11 cellular contexts compared by ENCODE assay signal in the genomic region with DNA sequence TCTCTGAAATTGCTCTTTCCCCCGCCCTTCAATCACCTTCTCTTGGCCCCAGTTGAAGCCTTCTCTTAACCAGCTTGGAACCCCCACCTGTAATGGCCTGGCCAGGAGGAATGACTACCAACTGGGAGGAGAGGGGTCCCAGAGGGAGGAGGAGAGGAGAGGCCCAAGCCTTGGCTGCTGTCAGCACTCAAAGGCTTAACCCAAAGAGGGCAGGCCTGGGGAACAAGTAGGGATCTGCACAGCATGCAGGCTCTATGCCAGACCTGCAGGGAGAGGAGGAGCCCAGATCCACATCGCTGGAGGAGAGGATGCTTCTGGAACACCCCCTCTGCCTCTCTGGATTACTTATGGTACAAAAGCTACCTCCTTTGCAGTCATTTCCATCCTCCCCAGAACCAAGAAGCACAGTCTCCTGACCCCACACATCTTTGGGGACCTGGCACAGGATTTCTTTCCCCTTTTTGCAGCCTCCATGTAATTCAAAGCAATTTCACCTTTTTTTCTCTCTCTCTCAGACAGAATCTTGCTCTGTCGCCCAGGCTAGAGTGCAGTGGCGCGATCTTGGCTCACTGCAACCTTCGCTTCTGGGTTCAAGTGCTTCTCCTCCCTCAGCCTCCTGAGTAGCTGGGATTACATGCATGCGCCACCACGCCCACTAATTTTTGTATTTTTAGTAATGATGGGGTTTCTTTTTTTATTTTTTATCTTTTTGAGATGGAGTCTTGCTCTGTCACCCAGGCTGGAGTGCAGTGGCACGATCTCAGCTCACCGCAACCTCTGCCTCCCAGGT. TPM values are rescaled to one million over a fixed set of nuclear protein-coding genes. Genes with fewer than 3 reads are reported as not detected.
A peak's percentile ranks its signal among the peaks of the same experiment; 100 is the strongest.
DNase-seq lines count a peak whose midpoint lies in the region; ATAC-seq, FAIRE-seq and TF ChIP-seq lines count a peak whose summit lies in the region.
"Had no signal": no experiment of that assay in that cellular context is flagged by ENCODE, and none has a peak within 500 bp of the region (broad histone marks: within the 10 kb centered on the region; RNA-seq: fewer than 3 reads in every experiment).

No MANE protein-coding gene starts in this region.

- peak overlapping the region; percentile 41; the same call in 1 of the 2 replicates for H3K4me2 ChIP-seq in PC-9
- no peak overlapping the region for H3K4me2 ChIP-seq in trophoblast cell (ENCODE audit: low read length)

- H3K4me3 Mint-ChIP-seq in CD4-positive, alpha-beta T cell: peak overlapping the region; percentile 77

- H3K4me1 ChIP-seq in PC-9 (replicated peaks; ENCODE audit: insufficient read depth): peaks cover 70% of the 10 kb centered on the region
- peaks cover 35 to 41% of the 10 kb centered on the region in 2 experiments for H3K4me1 ChIP-seq in trophoblast cell (ENCODE audit: control insufficient read depth in 1 of 2, insufficient read depth in 2 of 2, low read length in 2 of 2)

- H3K4ac ChIP-seq in trophoblast cell (ENCODE audit: low read depth, low read length): no peak overlapping the region

- H3K36me3 ChIP-seq in PC-9 (ENCODE audit: low read depth) (peaks cover 10% of the 10 kb centered on the region; the same call in 1 of the 2 replicates), trophoblast cell (ENCODE audit: control insufficient read depth in 1 of 2, insufficient read depth in 2 of 2, low read length in 2 of 2) (peaks cover 0 to 4% of the 10 kb centered on the region in 2 experiments)
- H3K36me3 ChIP-seq: left lung had no signal

- no peaks in the 10 kb centered on the region for H4K20me1 ChIP-seq in PC-9 (ENCODE audit: insufficient read depth)

- TF ChIP-seq POLR2A in H54 (IDR thresholded peaks at IDR 0.05; ENCODE audit: low read depth, low read length): no peak

- intact Hi-C loops in CD4-positive, alpha-beta T cell (cut with DNase I, micrococcal nuclease): no loop called here
- intact Hi-C loops in PC-9 (cut with micrococcal nuclease; ENCODE audit: unreplicated experiment): no loop called here

- H3K27me3 ChIP-seq in CD4-positive, alpha-beta T cell (ENCODE audit: control insufficient read depth, insufficient read depth, low read length): no peaks in the 10 kb centered on the region
- H3K27me3 ChIP-seq in PC-9 (ENCODE audit: insufficient read depth, low read depth): no peaks in the 10 kb centered on the region
- H3K27me3 ChIP-seq in trophoblast cell (ENCODE audit: insufficient read depth, low read length): no peaks in the 10 kb centered on the region
- H3K27me3 ChIP-seq: left lung had no signal

- H3K27me3 Mint-ChIP-seq in CD4-positive, alpha-beta T cell: no peaks in the 10 kb centered on the region

- no TSS peak for BruUV-seq in PC-9 (replicated peaks; lab: Mats Ljungman, UMichigan)

- no peak overlapping the region for H2BK120ac ChIP-seq in trophoblast cell (ENCODE audit: insufficient read depth, low read length, poor library complexity)

- H3K9me3 ChIP-seq in CD4-positive, alpha-beta T cell (ENCODE audit: control insufficient read depth, low read length): no peaks in the 10 kb centered on the region
- H3K9me3 ChIP-seq in PC-9 (ENCODE audit: insufficient read depth, low read depth) (no peaks in the 10 kb centered on the region), trophoblast cell (ENCODE audit: insufficient read depth, low read depth, low read length) (no peaks in the 10 kb centered on the region)
- H3K9me3 ChIP-seq: left lung had no signal

- H2AFZ ChIP-seq in PC-9 (no peak overlapping the region), trophoblast cell (ENCODE audit: insufficient read depth, low read length, poor library complexity) (no peak overlapping the region)

- peaks cover 80% of the 10 kb centered on the region for H3K4me1 Mint-ChIP-seq in CD4-positive, alpha-beta T cell (ENCODE audit: low read depth)

- H3K79me2 ChIP-seq in PC-9 (ENCODE audit: low read depth): peaks cover 45% of the 10 kb centered on the region
- H3K79me2 ChIP-seq in trophoblast cell (ENCODE audit: control insufficient read depth, insufficient read depth, low read length, poor library complexity): peaks cover 4% of the 10 kb centered on the region

- WGBS in trophoblast cell (ENCODE audit: extremely low coverage, insufficient coverage, insufficient read length): no CpG with 5 or more reads among the region's 10 CpGs

- no peaks in the 10 kb centered on the region for H3K9me2 ChIP-seq in PC-9 (ENCODE audit: insufficient read depth)

- POLR2A ChIA-PET in CD4-positive, alpha-beta T cell (lab: Charles Lee): no interaction called here
- POLR2A ChIA-PET in PC-9 (lab: Charles Lee; ENCODE audit: unreplicated experiment): interaction anchor here (0.6 kb wide), 1 partner anchor 44 kb away, joined by 4 read pairs; no protein-coding TSS in a partner anchor

- H3K4me3 ChIP-seq in PC-9: no peak overlapping the region
- no peak overlapping the region for H3K4me3 ChIP-seq in trophoblast cell (ENCODE audit: low read depth, low read length)
- H3K4me3 ChIP-seq: left lung had no signal

- no peaks in the 10 kb centered on the region for H3K36me3 Mint-ChIP-seq in CD4-positive, alpha-beta T cell (ENCODE audit: low read depth)

- no peak overlapping the region for H2BK5ac ChIP-seq in trophoblast cell (ENCODE audit: low read depth, low read length, poor library complexity)

- CTCF ChIA-PET in CD4-positive, alpha-beta T cell (lab: Charles Lee): interaction anchor here (1.3 kb wide), 2 partner anchors 12 to 28 kb away, joined by 3 to 4 read pairs; no protein-coding TSS in a partner anchor
- CTCF ChIA-PET in PC-9 (lab: Charles Lee): interaction anchor here (0.6 to 0.7 kb wide), 2 partner anchors 90 to 397 kb away, joined by 3 read pairs; no protein-coding TSS in a partner anchor

- H3K27ac Mint-ChIP-seq in CD4-positive, alpha-beta T cell: peak overlapping the region; percentile 82

- no peak overlapping the region for H2AK5ac ChIP-seq in trophoblast cell (ENCODE audit: low read length)

- TF ChIP-seq CTCF in CD4-positive, alpha-beta T cell (IDR thresholded peaks at IDR 0.05): no peak
- no peak for TF ChIP-seq CTCF in PC-9 (conservative IDR thresholded peaks at IDR 0.05)

- no peak overlapping the region for H4K91ac ChIP-seq in trophoblast cell (ENCODE audit: low read depth, low read length)

- H4K12ac ChIP-seq in trophoblast cell (ENCODE audit: low read depth, low read length): no peak overlapping the region

- no peak overlapping the region for H4K8ac ChIP-seq in trophoblast cell (ENCODE audit: low read depth, low read length)

- no peak for DNase-seq in CD4-positive, alpha-beta T cell
- no peak for DNase-seq in PC-9
- DNase-seq in ecto neural progenitor cell (ENCODE audit: low spot score): peak; percentile 52
- no peak for DNase-seq in trophoblast cell
- no peak for DNase-seq in A172 (ENCODE audit: low spot score)
- DNase-seq in amniotic stem cell (lab: John Stamatoyannopoulos, UW): no peak
- no peak for DNase-seq in H54 (ENCODE audit: insufficient read length, low spot score)
- DNase-seq: erythroblast, left lung, NCI-H146 had no signal

- no peak overlapping the region for H3K18ac ChIP-seq in trophoblast cell (ENCODE audit: low read length)

- peak overlapping the region; percentile 15 for H3K23ac ChIP-seq in trophoblast cell (ENCODE audit: low read length)

- no peak overlapping the region for H2BK12ac ChIP-seq in trophoblast cell (ENCODE audit: low read length)

- no peak for FAIRE-seq in H54 (lab: Jason Lieb, UNC)

- H3K9ac ChIP-seq in trophoblast cell (ENCODE audit: low read length): peak overlapping the region; percentile 11

- H3K79me1 ChIP-seq in trophoblast cell (ENCODE audit: low read length): peaks cover 23% of the 10 kb centered on the region

- H3K9me3 Mint-ChIP-seq in CD4-positive, alpha-beta T cell: no peaks in the 10 kb centered on the region

- peaks cover 47% of the 10 kb centered on the region for H3F3A ChIP-seq in PC-9 (ENCODE audit: insufficient read depth, low read depth)

- no peak overlapping the region for H3K14ac ChIP-seq in trophoblast cell (ENCODE audit: low read length)

- no peak overlapping the region for H3K27ac ChIP-seq in CD4-positive, alpha-beta T cell (ENCODE audit: low read depth, low read length)
- H3K27ac ChIP-seq in PC-9 (no peak overlapping the region), trophoblast cell (ENCODE audit: low read depth, low read length) (no peak overlapping the region)
- H3K27ac ChIP-seq: left lung had no signal

- no peak for ATAC-seq in CD4-positive, alpha-beta T cell (ENCODE audit: poor library complexity)
- no peak for ATAC-seq in GM21447 (IDR thresholded peaks at IDR 0.05; ENCODE audit: unreplicated experiment)
- ATAC-seq: left lung had no signal

RNA-seq across cellular contexts. Expression of gene RARG, which starts 6.2 kb away (rescaled TPM):
- 10 to 100 TPM; 14.0 to 15.8 TPM for total RNA-seq in CD4-positive, alpha-beta T cell
- total RNA-seq in PC-9 (2021): 118 and 124 TPM in 2 replicates
- 9.8 and 10.0 TPM in 2 replicates for polyA plus RNA-seq in trophoblast cell (2013)
- 19.2 and 25.0 TPM in 2 replicates for total RNA-seq in A172 (2014; rRNA removed; shearing (Covaris generic))

RNA-seq across cellular contexts. Expression of gene ITGB7, which starts 18.8 kb away (rescaled TPM):
- 100 to 1,000 TPM; 166 to 180 TPM for total RNA-seq in CD4-positive, alpha-beta T cell
- 2.4 and 3.3 TPM in 2 replicates for total RNA-seq in PC-9 (2021)
- 0.11 and 0.12 TPM in 2 replicates for polyA plus RNA-seq in trophoblast cell (2013)
- total RNA-seq in A172 (2014; rRNA removed; shearing (Covaris generic)): 0.09 and 2.1 TPM in 2 replicates

RNA-seq across cellular contexts. Expression of gene ESPL1, which starts 42.3 kb away (rescaled TPM):
- under 1 TPM; 0.20 to 0.71 TPM for total RNA-seq in CD4-positive, alpha-beta T cell
- total RNA-seq in PC-9 (2021): 37.4 and 42.0 TPM in 2 replicates
- 12.8 and 13.8 TPM in 2 replicates for polyA plus RNA-seq in trophoblast cell (2013)
- 19.1 and 29.4 TPM in 2 replicates for total RNA-seq in A172 (2014; rRNA removed; shearing (Covaris generic))

RNA-seq across cellular contexts. Expression of gene CSAD, which starts 45.1 kb away (rescaled TPM):
- 10 to 100 TPM; 56.7 to 57.3 TPM for total RNA-seq in CD4-positive, alpha-beta T cell
- total RNA-seq in PC-9 (2021): 33.1 and 49.0 TPM in 2 replicates
- 8.8 and 9.2 TPM in 2 replicates for polyA plus RNA-seq in trophoblast cell (2013)
- total RNA-seq in A172 (2014; rRNA removed; shearing (Covaris generic)): 2.6 and 9.2 TPM in 2 replicates

RNA-seq across cellular contexts. Expression of gene ZNF740, which starts 45.3 kb away (rescaled TPM):
- total RNA-seq in CD4-positive, alpha-beta T cell: 10 to 100 TPM; 24.4 to 24.7 TPM
- 48.3 and 65.8 TPM in 2 replicates for total RNA-seq in PC-9 (2021)
- polyA plus RNA-seq in trophoblast cell (2013): 7.0 and 7.6 TPM in 2 replicates
- 3.0 and 15.2 TPM in 2 replicates for total RNA-seq in A172 (2014; rRNA removed; shearing (Covaris generic))

Comparison
In these comparisons a context has a peak if more than half of its experiments do, and no peak if none do; other contexts are left out.
1. RNA of gene ITGB7, which starts 18.8 kb away (total RNA-seq): 166 to 180 TPM in CD4-positive, alpha-beta T cell; 2.4 to 3.3 TPM in PC-9 and 0.09 to 2.1 TPM in A172; every median in the first group is over 10 times any median in the second.
2. RNA of gene ESPL1, which starts 42.3 kb away (total RNA-seq): 37.4 to 42.0 TPM in PC-9 and 19.1 to 29.4 TPM in A172; 0.20 to 0.71 TPM in CD4-positive, alpha-beta T cell; every median in the first group is over 10 times any median in the second.